13 cellular contexts compared by ENCODE assay signal in the genomic region with DNA sequence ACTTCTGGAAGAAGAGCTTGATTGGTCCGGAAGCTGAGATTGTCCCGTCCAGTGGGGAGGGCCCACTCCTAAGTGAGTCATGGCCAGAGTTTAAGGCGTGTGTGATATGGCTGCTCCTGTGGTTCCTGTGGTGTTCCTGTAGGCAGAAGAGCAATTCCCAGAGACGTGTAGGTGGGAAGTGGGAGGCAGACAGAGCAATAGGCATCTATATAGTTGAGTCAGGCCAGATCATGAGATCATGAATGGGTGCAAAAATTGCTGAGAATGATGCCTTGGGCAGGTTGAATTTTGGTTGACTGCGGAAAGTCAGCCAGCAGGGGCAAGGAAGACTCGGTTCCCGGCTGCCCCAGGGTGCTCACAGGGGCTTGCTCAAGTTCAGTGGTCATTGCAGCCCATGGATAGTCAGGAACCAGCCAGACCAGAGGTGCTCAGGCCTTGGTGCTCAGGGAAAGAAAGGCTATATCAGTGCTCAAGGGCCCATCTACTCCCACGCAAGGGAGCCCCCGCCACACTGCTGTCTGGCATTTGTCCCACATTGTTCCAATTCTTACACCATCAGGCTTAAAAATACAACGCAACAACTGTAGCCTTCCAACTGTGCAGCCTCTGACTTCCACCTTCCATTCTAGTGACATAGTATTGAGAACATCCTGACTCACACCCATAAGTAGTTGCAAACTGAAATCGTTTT. TPM values are rescaled to one million over a fixed set of nuclear protein-coding genes. Genes with fewer than 3 reads are reported as not detected.
DNase-seq lines count a peak whose midpoint lies in the region; TF ChIP-seq lines count a peak whose summit lies in the region.
"Had no signal": no experiment of that assay in that cellular context is flagged by ENCODE, and none has a peak within 500 bp of the region (broad histone marks: within the 10 kb centered on the region; RNA-seq: fewer than 3 reads in every experiment).

No MANE protein-coding gene starts in this region.

- H3K4me3 ChIP-seq in HAP-1: no peak overlapping the region
- H3K4me3 ChIP-seq: vagina had no signal

- H3K36me3 Mint-ChIP-seq in osteocyte (ENCODE audit: unreplicated experiment): peaks cover 7% of the 10 kb centered on the region

- H3K27ac Mint-ChIP-seq in osteocyte (ENCODE audit: unreplicated experiment): peak overlapping the region; percentile 75
- H3K27ac Mint-ChIP-seq: activated naive CD4-positive, alpha-beta T cell treated with anti-CD3 and anti-CD28 coated beads, Interleukin-2, amount 50 U/mL, for 72 hours had no signal

- no peaks in the 10 kb centered on the region for H3K27me3 ChIP-seq in HAP-1 (ENCODE audit: low read depth)
- H3K27me3 ChIP-seq: vagina had no signal

- no peak overlapping the region for H3K4me3 Mint-ChIP-seq in osteocyte (ENCODE audit: unreplicated experiment)

- in situ Hi-C loops in HAP-1 (cut with MboI; ENCODE audit: low sequenced_read_pairs): no loop called here

- H3K9me3 ChIP-seq in HAP-1: peaks cover 9% of the 10 kb centered on the region
- H3K9me3 ChIP-seq: vagina had no signal

- H3K36me3 ChIP-seq in HAP-1 (replicated peaks): no peaks in the 10 kb centered on the region
- H3K36me3 ChIP-seq: vagina had no signal

- H3K27me3 Mint-ChIP-seq in osteocyte (ENCODE audit: unreplicated experiment): no peaks in the 10 kb centered on the region

- DNase-seq in COLO829 (ENCODE audit: low spot score) (peak; percentile 50), MV-4-11 (lab: John Stamatoyannopoulos, UW) (peak; percentile 78), dedifferentiated amniotic fluid mesenchymal stem cell (ENCODE audit: extremely low spot score) (peak; percentile 77), osteocyte (ENCODE audit: extremely low spot score, unreplicated experiment) (no peak), NCI-H2196 treated with DMSO at 0.1 percent for 48 hours (lab: John Stamatoyannopoulos, UW; ENCODE audit: unreplicated experiment) (no peak), T-helper 1 cell (no peak), HAP-1 (ENCODE audit: low spot score in 2 of 2) (no peak), HPDE6-E6E7 (ENCODE audit: extremely low spot score) (no peak)
- DNase-seq: effector CD4-positive, alpha-beta T cell; MM.1S; NCI-H69 had no signal

- H3K9me3 Mint-ChIP-seq in osteocyte (ENCODE audit: unreplicated experiment): peaks cover 11% of the 10 kb centered on the region
- H3K9me3 Mint-ChIP-seq: activated naive CD4-positive, alpha-beta T cell treated with anti-CD3 and anti-CD28 coated beads, Interleukin-2, amount 50 U/mL, for 72 hours had no signal

- no peaks in the 10 kb centered on the region for H3K4me1 ChIP-seq in HAP-1
- H3K4me1 ChIP-seq: vagina had no signal

- peaks cover 14% of the 10 kb centered on the region for H3K4me1 Mint-ChIP-seq in osteocyte (ENCODE audit: unreplicated experiment)

- no peak for TF ChIP-seq CTCF in osteocyte (IDR thresholded peaks at IDR 0.05)

RNA-seq across cellular contexts. Expression of gene GSN, which starts 21.0 kb away (rescaled TPM):
- total RNA-seq in osteocyte: 235 and 249 TPM in 2 replicates

RNA-seq across cellular contexts. Expression of gene RAB14, which starts 45.3 kb away (rescaled TPM):
- total RNA-seq in osteocyte: 64.0 and 68.4 TPM in 2 replicates

Comparison
In these comparisons a context has a peak if more than half of its experiments do, and no peak if none do; other contexts are left out.
1. DNase-seq: peak in COLO829 (single experiment), MV-4-11 (single experiment) and dedifferentiated amniotic fluid mesenchymal stem cell (single experiment); none in osteocyte (single experiment), NCI-H2196 treated with DMSO at 0.1 percent for 48 hours (single experiment), T-helper 1 cell (0 of 5), HAP-1 (0 of 2) and HPDE6-E6E7 (single experiment).